ENCODE assay signal across 8 cellular contexts in the genomic region with DNA sequence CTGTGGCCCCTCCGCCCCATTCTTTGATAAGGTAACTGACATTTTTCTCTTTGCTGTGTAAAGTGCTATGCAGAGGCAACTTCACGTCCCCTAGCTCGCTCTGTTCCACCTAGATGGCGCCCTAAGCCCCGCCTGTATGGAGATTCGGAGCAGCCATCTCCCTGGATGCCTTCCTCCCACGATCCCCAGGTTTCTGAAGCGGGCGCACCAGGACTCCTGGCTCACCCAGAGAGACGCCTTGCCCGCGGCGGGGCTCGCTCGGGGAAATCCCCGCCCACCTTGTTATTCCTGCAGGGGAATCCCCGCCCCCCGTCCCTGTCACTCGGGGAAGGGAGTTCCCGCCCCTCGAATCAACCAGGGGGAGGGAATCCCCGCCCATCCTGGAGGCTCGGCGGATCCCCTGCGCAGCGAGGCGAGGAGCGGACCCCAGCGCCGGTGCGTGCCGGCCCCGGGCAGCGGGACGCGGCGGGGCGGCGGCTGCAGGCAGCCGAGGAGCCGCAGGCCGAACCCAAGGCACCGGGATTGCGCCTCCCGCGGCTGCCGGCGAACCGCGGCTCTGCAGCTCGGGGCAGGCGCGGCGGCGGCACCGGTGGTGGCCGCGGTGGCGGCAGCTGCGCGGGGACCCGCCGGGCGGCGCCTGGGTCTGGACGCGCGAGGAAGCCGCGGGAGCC. TPM values are rescaled to one million over a fixed set of nuclear protein-coding genes. Genes with fewer than 3 reads are reported as not detected.
DNase-seq lines count a peak whose midpoint lies in the region; ATAC-seq and TF ChIP-seq lines count a peak whose summit lies in the region.

Gene PDZD2 (plus strand): TSS at position 384 of the 671 bp plus-strand sequence.

- no peaks in the 10 kb centered on the region for H3K36me3 ChIP-seq in NT2/D1 (ENCODE audit: insufficient read depth, insufficient read length, low read length)
- H3K36me3 ChIP-seq in mucosa of rectum (ENCODE audit: control insufficient read depth in 2 of 2, insufficient read depth in 2 of 2, low read length in 2 of 2) = no peaks in the 10 kb centered on the region

- H3K27me3 ChIP-seq in CD4-positive, alpha-beta T cell (ENCODE audit: control insufficient read depth, insufficient read depth, low read length) = peaks cover 11% of the 10 kb centered on the region
- H3K27me3 ChIP-seq in NT2/D1 (ENCODE audit: insufficient read depth, insufficient read length) (peaks cover 27% of the 10 kb centered on the region), mucosa of rectum (ENCODE audit: control insufficient read depth in 2 of 2, insufficient read depth in 2 of 2, low read length in 2 of 2) (peaks cover 10 to 18% of the 10 kb centered on the region in 2 donors)

- intact Hi-C loops in CD4-positive, alpha-beta T cell (cut with DNase I, micrococcal nuclease) = no loop called here

- ATAC-seq in CD4-positive, alpha-beta T cell (ENCODE audit: poor library complexity) = peak; percentile 76
- ATAC-seq in GM19463 (IDR thresholded peaks at IDR 0.05; ENCODE audit: unreplicated experiment) = peak; percentile 74

- H3K27ac Mint-ChIP-seq in CD4-positive, alpha-beta T cell = peak within 1 kb of the TSS; percentile 46

- H3K4me3 ChIP-seq in NT2/D1 (ENCODE audit: insufficient read length, low read depth) = peak within 1 kb of the TSS; percentile 51
- peak within 1 kb of the TSS; percentile 40 to 70 for H3K4me3 ChIP-seq in mucosa of rectum (ENCODE audit: low read length in 2 of 2)

- CTCF ChIA-PET in CD4-positive, alpha-beta T cell (lab: Charles Lee) = no interaction called here

- H3K27ac ChIP-seq in CD4-positive, alpha-beta T cell (ENCODE audit: low read depth, low read length) = no peak within 1 kb of the TSS
- H3K27ac ChIP-seq in mucosa of rectum (ENCODE audit: low read depth in 2 of 2, low read length in 2 of 2) = no peak within 1 kb of the TSS

- H3K9me3 ChIP-seq in CD4-positive, alpha-beta T cell (ENCODE audit: control insufficient read depth, low read length) = no peaks in the 10 kb centered on the region
- H3K9me3 ChIP-seq in NT2/D1 (ENCODE audit: insufficient read depth, low read length) (no peaks in the 10 kb centered on the region), mucosa of rectum (ENCODE audit: control insufficient read depth in 2 of 2, low read length in 2 of 2) (no peaks in the 10 kb centered on the region)

- H3K36me3 Mint-ChIP-seq in CD4-positive, alpha-beta T cell (ENCODE audit: low read depth) = no peaks in the 10 kb centered on the region

- peak within 1 kb of the TSS; percentile 92 for H3K4me3 Mint-ChIP-seq in CD4-positive, alpha-beta T cell

- peak; percentile 33 to 74 (median 52) for DNase-seq in CD4-positive, alpha-beta T cell
- DNase-seq in HK-2 (ENCODE audit: unreplicated experiment) (peak; percentile 78), NT2/D1 (ENCODE audit: low read depth, low spot score) (peak; percentile 35), activated T-cell treated with anti-CD3 and anti-CD28 coated beads for 1 hour (ENCODE audit: low read depth) (peak; percentile 52), erythroblast (lab: John Stamatoyannopoulos, UW) (peak; percentile 75)
- peak; percentile 84 for DNase-seq in stimulated activated CD8-positive, alpha-beta memory T cell treated with anti-CD3 and anti-CD28 coated beads, Interleukin-4, amount 100 ng/mL, for 48 hours

- TF ChIP-seq CTCF in CD4-positive, alpha-beta T cell (IDR thresholded peaks at IDR 0.05) = peak; percentile 49

- H3K9me3 Mint-ChIP-seq in CD4-positive, alpha-beta T cell = no peaks in the 10 kb centered on the region

- H3K9ac ChIP-seq in NT2/D1 (ENCODE audit: insufficient read length, low read depth) (peak within 1 kb of the TSS; percentile 82), mucosa of rectum (ENCODE audit: low read depth in 1 of 2, low read length in 2 of 2) (peak within 1 kb of the TSS; percentile 2 to 33)

- peaks cover 4% of the 10 kb centered on the region for H3K27me3 Mint-ChIP-seq in CD4-positive, alpha-beta T cell

- TF ChIP-seq POLR2A in erythroblast (IDR thresholded peaks at IDR 0.05; ENCODE audit: low read length) = no peak

- peaks cover 5% of the 10 kb centered on the region for H3K4me1 ChIP-seq in NT2/D1 (ENCODE audit: insufficient read depth, insufficient read length)
- H3K4me1 ChIP-seq in mucosa of rectum (ENCODE audit: control insufficient read depth in 2 of 2, insufficient read depth in 2 of 2, low read length in 2 of 2) = peaks cover 4% of the 10 kb centered on the region in 2 donors

- H3K4me1 Mint-ChIP-seq in CD4-positive, alpha-beta T cell (ENCODE audit: low read depth) = peaks cover 17% of the 10 kb centered on the region

- POLR2A ChIA-PET in CD4-positive, alpha-beta T cell (lab: Charles Lee) = interaction anchor here (0.7 to 1.3 kb wide), 2 partner anchors 8 to 534 kb away, joined by 3 to 5 read pairs; no protein-coding TSS in a partner anchor

RNA-seq across cellular contexts. Expression of gene PDZD2, which starts in this region (rescaled TPM):
- total RNA-seq in CD4-positive, alpha-beta T cell = 1 to 10 TPM; 1.3 to 1.8 TPM
